6 cellular contexts compared by ENCODE assay signal in genomic region chr16:88651276-88651988, GRCh38. TPM values are rescaled to one million over a fixed set of nuclear protein-coding genes. Genes with fewer than 3 reads are reported as not detected.
A peak's percentile ranks its signal among the peaks of the same experiment; 100 is the strongest.
DNase-seq lines count a peak whose midpoint lies in the region; ATAC-seq lines count a peak whose summit lies in the region.

No MANE protein-coding gene starts in this region.

- ATAC-seq in GM18868 (IDR thresholded peaks at IDR 0.05; ENCODE audit: unreplicated experiment) (peak; percentile 79), HG03442 (IDR thresholded peaks at IDR 0.05; ENCODE audit: unreplicated experiment) (peak; percentile 68)
- peak; percentile 92 for ATAC-seq in stimulated activated naive CD8-positive, alpha-beta T cell treated with anti-CD3 and anti-CD28 coated beads, Interleukin-15, Interleukin-2, amounts not matched to agents 100 U/mL and 50 U/mL, for 24 hours

- H3K27ac Mint-ChIP-seq in immature natural killer cell: peak overlapping the region; percentile 87 to 98 (median 98)

- H3K4me3 Mint-ChIP-seq in immature natural killer cell: peak overlapping the region; percentile 95 to 98 (median 96)

- DNase-seq in activated T-cell treated with anti-CD3 and anti-CD28 coated beads for 24 hours (ENCODE audit: low read depth): peak; percentile 64
- DNase-seq in immature natural killer cell: peak; percentile 83 to 86 (median 86)
- DNase-seq in stimulated activated naive CD8-positive, alpha-beta T cell treated with anti-CD3 and anti-CD28 coated beads, Interleukin-15, Interleukin-2, amounts not matched to agents 100 U/mL and 50 U/mL, for 24 hours: peak; percentile 85
- DNase-seq in NCI-H345 (lab: John Stamatoyannopoulos, UW): no peak

- no peaks in the 10 kb centered on the region for H3K9me3 Mint-ChIP-seq in immature natural killer cell

- peaks cover 40 to 50% (median 41%) of the 10 kb centered on the region in 3 donors for H3K27me3 Mint-ChIP-seq in immature natural killer cell (ENCODE audit: low read depth in 3 of 3)

- H3K4me1 Mint-ChIP-seq in immature natural killer cell: peaks cover 39 to 55% of the 10 kb centered on the region in 2 donors

- H3K36me3 Mint-ChIP-seq in immature natural killer cell: peaks cover 3 to 12% (median 9%) of the 10 kb centered on the region in 3 donors

RNA-seq across cellular contexts. Expression of gene CYBA, which starts 0.6 kb away (rescaled TPM):
- polyA plus RNA-seq in immature natural killer cell: 1,000 to 10,000 TPM; 2,079 to 2,787 (median 2,690) TPM

RNA-seq across cellular contexts. Expression of gene MVD, which starts 11.5 kb away (rescaled TPM):
- 10 to 100 TPM; 79.4 to 96.6 (median 87.6) TPM for polyA plus RNA-seq in immature natural killer cell

RNA-seq across cellular contexts. Expression of gene IL17C, which starts 13.1 kb away (rescaled TPM):
- polyA plus RNA-seq in immature natural killer cell: under 1 TPM in 2 of 3 donors, not detected in 1; 0.64 to 0.80 TPM

RNA-seq across cellular contexts. Expression of gene SNAI3, which starts 34.9 kb away (rescaled TPM):
- polyA plus RNA-seq in immature natural killer cell: 10 to 100 TPM in 2 of 3 donors, 1 to 10 TPM in 1; 9.0 to 12.4 (median 11.7) TPM

RNA-seq across cellular contexts. Expression of gene RNF166, which starts 54.8 kb away (rescaled TPM):
- polyA plus RNA-seq in immature natural killer cell: 100 to 1,000 TPM; 129 to 157 (median 141) TPM
